Comparison of ENCODE assay signal across 8 cellular contexts in genomic region chr6:28597217-28597835, GRCh38.
DNase-seq lines count a peak whose midpoint lies in the region; ATAC-seq and TF ChIP-seq lines count a peak whose summit lies in the region.

No MANE protein-coding gene starts in this region.

- H3K36me3 Mint-ChIP-seq in activated CD4-positive, alpha-beta T cell treated with anti-CD3 and anti-CD28 coated beads for 36 hours (ENCODE audit: low read depth), result no peaks in the 10 kb centered on the region
- H3K36me3 Mint-ChIP-seq in activated T-helper 2 cell treated with anti-CD3 and anti-CD28 coated beads, Interferon-gamma antibody, Interleukin-2, Interleukin-4, amounts not matched to agents 10 μg/mL and 5 μg/mL and 100 μg/mL, durations not matched to agents 14 hours and 24 hours and 36 hours (ENCODE audit: low read depth), result no peaks in the 10 kb centered on the region

- TF ChIP-seq CTCF in mucosa of descending colon (IDR thresholded peaks at IDR 0.05), result no peak

- ATAC-seq in activated CD4-positive, alpha-beta T cell treated with anti-CD3 and anti-CD28 coated beads for 36 hours, result peak; percentile 39
- ATAC-seq in HG02885 (IDR thresholded peaks at IDR 0.05; ENCODE audit: poor library complexity, unreplicated experiment) (no peak), mucosa of descending colon (no peak), GM21526 (IDR thresholded peaks at IDR 0.05; ENCODE audit: low FRiP score, unreplicated experiment) (no peak)

- peak overlapping the region; percentile 35 for H3K4me3 Mint-ChIP-seq in activated CD4-positive, alpha-beta T cell treated with anti-CD3 and anti-CD28 coated beads for 36 hours
- peak overlapping the region; percentile 34 for H3K4me3 Mint-ChIP-seq in activated T-helper 2 cell treated with anti-CD3 and anti-CD28 coated beads, Interferon-gamma antibody, Interleukin-2, Interleukin-4, amounts not matched to agents 10 μg/mL and 5 μg/mL and 100 μg/mL, durations not matched to agents 14 hours and 24 hours and 36 hours (ENCODE audit: low read depth)

- H3K27ac Mint-ChIP-seq in activated CD4-positive, alpha-beta T cell treated with anti-CD3 and anti-CD28 coated beads for 36 hours, result no peak overlapping the region
- no peak overlapping the region for H3K27ac Mint-ChIP-seq in activated T-helper 2 cell treated with anti-CD3 and anti-CD28 coated beads, Interferon-gamma antibody, Interleukin-2, Interleukin-4, amounts not matched to agents 10 μg/mL and 5 μg/mL and 100 μg/mL, durations not matched to agents 14 hours and 24 hours and 36 hours

- H3K4me1 ChIP-seq in mucosa of descending colon (ENCODE audit: low read depth), result no peaks in the 10 kb centered on the region

- H3K4me1 Mint-ChIP-seq in activated CD4-positive, alpha-beta T cell treated with anti-CD3 and anti-CD28 coated beads for 36 hours, result no peaks in the 10 kb centered on the region
- H3K4me1 Mint-ChIP-seq in activated T-helper 2 cell treated with anti-CD3 and anti-CD28 coated beads, Interferon-gamma antibody, Interleukin-2, Interleukin-4, amounts not matched to agents 10 μg/mL and 5 μg/mL and 100 μg/mL, durations not matched to agents 14 hours and 24 hours and 36 hours (ENCODE audit: low read depth), result peaks cover 3% of the 10 kb centered on the region

- intact Hi-C loops in activated CD4-positive, alpha-beta T cell treated with anti-CD3 and anti-CD28 coated beads for 36 hours (cut with DNase I, micrococcal nuclease), result no loop called here
- intact Hi-C loops in activated T-helper 2 cell treated with anti-CD3 and anti-CD28 coated beads, Interferon-gamma antibody, Interleukin-2, Interleukin-4, amounts not matched to agents 10 μg/mL and 5 μg/mL and 100 μg/mL, durations not matched to agents 14 hours and 24 hours and 36 hours (cut with micrococcal nuclease), result no loop called here
- intact Hi-C loops in mucosa of descending colon (cut with DNase I, micrococcal nuclease), result no loop called here

- H3K4me3 ChIP-seq in mucosa of descending colon, result no peak overlapping the region

- no peaks in the 10 kb centered on the region for H3K9me3 ChIP-seq in mucosa of descending colon

- no peaks in the 10 kb centered on the region for H3K36me3 ChIP-seq in mucosa of descending colon (ENCODE audit: low read depth)

- POLR2A ChIA-PET in activated CD4-positive, alpha-beta T cell treated with anti-CD3 and anti-CD28 coated beads for 36 hours (lab: Charles Lee), result no interaction called here

- H3K27me3 Mint-ChIP-seq in activated CD4-positive, alpha-beta T cell treated with anti-CD3 and anti-CD28 coated beads for 36 hours, result peaks cover 35% of the 10 kb centered on the region
- H3K27me3 Mint-ChIP-seq in activated T-helper 2 cell treated with anti-CD3 and anti-CD28 coated beads, Interferon-gamma antibody, Interleukin-2, Interleukin-4, amounts not matched to agents 10 μg/mL and 5 μg/mL and 100 μg/mL, durations not matched to agents 14 hours and 24 hours and 36 hours (ENCODE audit: low read depth), result peaks cover 40% of the 10 kb centered on the region

- DNase-seq in activated CD4-positive, alpha-beta T cell treated with anti-CD3 and anti-CD28 coated beads for 36 hours, result peak; percentile 70
- no peak for DNase-seq in activated CD4-positive, alpha-beta T cell treated with anti-CD3 and anti-CD28 coated beads, Interleukin-2, amount 50 U/mL, for 4 hours
- DNase-seq in NCI-H1930 (lab: John Stamatoyannopoulos, UW) (peak; percentile 9 to 39), inferior parietal cortex (ENCODE audit: extremely low spot score) (peak; percentile 41), mucosa of descending colon (no peak)
- DNase-seq in activated T-helper 2 cell treated with anti-CD3 and anti-CD28 coated beads, Interferon-gamma antibody, Interleukin-2, Interleukin-4, amounts not matched to agents 10 μg/mL and 5 μg/mL and 100 μg/mL, durations not matched to agents 14 hours and 24 hours and 36 hours (ENCODE audit: low spot score), result no peak

- H3K9me3 Mint-ChIP-seq in activated CD4-positive, alpha-beta T cell treated with anti-CD3 and anti-CD28 coated beads for 36 hours (ENCODE audit: low read depth), result no peaks in the 10 kb centered on the region
- no peaks in the 10 kb centered on the region for H3K9me3 Mint-ChIP-seq in activated T-helper 2 cell treated with anti-CD3 and anti-CD28 coated beads, Interferon-gamma antibody, Interleukin-2, Interleukin-4, amounts not matched to agents 10 μg/mL and 5 μg/mL and 100 μg/mL, durations not matched to agents 14 hours and 24 hours and 36 hours

- CTCF ChIA-PET in activated CD4-positive, alpha-beta T cell treated with anti-CD3 and anti-CD28 coated beads for 36 hours (lab: Charles Lee), result interaction anchor here (0.6 to 1.4 kb wide), 2 partner anchors 9 to 456 kb away, joined by 4 read pairs; partner anchors contain the start of gene ZKSCAN8

Comparison
In these comparisons a context has a peak if more than half of its experiments do, and no peak if none do; other contexts are left out.
1. DNase-seq: peak in activated CD4-positive, alpha-beta T cell treated with anti-CD3 and anti-CD28 coated beads for 36 hours (single experiment), NCI-H1930 (2 of 2) and inferior parietal cortex (single experiment); none in activated CD4-positive, alpha-beta T cell treated with anti-CD3 and anti-CD28 coated beads, Interleukin-2, amount 50 U/mL, for 4 hours (0 of 2), activated T-helper 2 cell treated with anti-CD3 and anti-CD28 coated beads, Interferon-gamma antibody, Interleukin-2, Interleukin-4, amounts not matched to agents 10 μg/mL and 5 μg/mL and 100 μg/mL, durations not matched to agents 14 hours and 24 hours and 36 hours (single experiment) and mucosa of descending colon (0 of 3).